In genomic region chr2:70633508-70633907, GRCh38 we compare ENCODE assay signal across 29 cellular contexts.
DNase-seq lines count a peak whose midpoint lies in the region; TF ChIP-seq lines count a peak whose summit lies in the region.
"Had no signal": no experiment of that assay in that cellular context is flagged by ENCODE, and none has a peak within 500 bp of the region (broad histone marks: within the 10 kb centered on the region; RNA-seq: fewer than 3 reads in every experiment).

No MANE protein-coding gene starts in this region.

- H3K27ac ChIP-seq in HEK293 (ENCODE audit: extremely low read depth, low read depth, low read length) (no peak overlapping the region), VCaP (0 out of 2 replicates have a peak overlapping the region, but pooled peaks have one; percentile 27)
- H3K27ac ChIP-seq: 22Rv1; A549; BLaER1; BLaER1 treated with 17β-estradiol and CSF1 and Interleukin-3, amounts not matched to agents 10 nM and 100 nM; C4-2B had no signal

- DNase-seq in NCI-H2107 (lab: John Stamatoyannopoulos, UW) (no peak), HCEC 1CT (no peak)
- DNase-seq: 8988T; ACHN; AML-193; BE2C; C1 segment of cervical spinal cord; Caco-2; Calu3; CD4-positive, alpha-beta memory T cell; CD4-positive, alpha-beta T cell; CD4-positive, CD25-positive, alpha-beta regulatory T cell; CD8-positive, alpha-beta memory T cell; CD8-positive, alpha-beta T cell; COR-L47; DMS 273 treated with DMSO at 0.1 percent for 48 hours; DMS153; DMS53; DMS79; DMS79 treated with DMSO at 0.1 percent for 48 hours; DND-41; EL had no signal

- CTCF ChIA-PET in HEK293 (lab: Yijun Ruan, JAX) = interaction anchor here (1.0 to 2.4 kb wide), 3 partner anchors 12 to 329 kb away, joined by 3 to 15 read pairs (median 5); no protein-coding TSS in a partner anchor

- H3K36me3 ChIP-seq in HEK293 (ENCODE audit: control insufficient read depth in 2 of 2, insufficient read depth in 1 of 2, low read length in 2 of 2) = no peaks in the 10 kb centered on the region
- H3K36me3 ChIP-seq: BE2C; BLaER1; BLaER1 treated with 17β-estradiol and CSF1 and Interleukin-3, amounts not matched to agents 10 nM and 100 nM had no signal

- TF ChIP-seq CTCF in HEK293 (tag by site-specific recombination; IDR thresholded peaks at IDR 0.05) = no peak
- no peak for TF ChIP-seq CTCF in VCaP (conservative IDR thresholded peaks at IDR 0.05)

- POLR2A ChIA-PET in HEK293 (lab: Yijun Ruan, JAX) = no interaction called here

- no peak overlapping the region for H3K4me3 ChIP-seq in HEK293 (ENCODE audit: low read depth, low read length)
- H3K4me3 ChIP-seq: A549; BLaER1; BLaER1 treated with 17β-estradiol and CSF1 and Interleukin-3, amounts not matched to agents 10 nM and 100 nM had no signal

- no peaks in the 10 kb centered on the region for H3K4me1 ChIP-seq in HEK293 (ENCODE audit: control insufficient read depth, insufficient read depth, low read length)
- H3K4me1 ChIP-seq: A549, BE2C, Caco-2 had no signal

- H3K9me3 ChIP-seq in HEK293 (ENCODE audit: control insufficient read depth, insufficient read depth, low read depth, low read length) = peaks cover 3% of the 10 kb centered on the region; the same call in 1 of the 2 replicates
- H3K9me3 ChIP-seq: BE2C, Caco-2 had no signal

TF ChIP-seq in HEK293, 187 proteins besides CTCF, POLR2A, EP300 and RAD21:
- TF ChIP-seq ZNF513 (tag by site-specific recombination; IDR thresholded peaks at IDR 0.05) = no peak
- no peak for TF ChIP-seq MEIS1 (CRISPR knock-in tag; IDR thresholded peaks at IDR 0.05; ENCODE audit: borderline replicate concordance)
- TF ChIP-seq ZNF350 (tag by site-specific recombination; IDR thresholded peaks at IDR 0.05) = no peak
- TF ChIP-seq ZNF133 (tag by site-specific recombination; IDR thresholded peaks at IDR 0.05) = peak; percentile 89
- no peak for TF ChIP-seq SP7 (tag by site-specific recombination; IDR thresholded peaks at IDR 0.05)
- TF ChIP-seq SETDB1 (IDR thresholded peaks at IDR 0.05; ENCODE audit: insufficient read length, low read length) = peak; percentile 67
